13 cellular contexts compared by ENCODE assay signal in the genomic region with DNA sequence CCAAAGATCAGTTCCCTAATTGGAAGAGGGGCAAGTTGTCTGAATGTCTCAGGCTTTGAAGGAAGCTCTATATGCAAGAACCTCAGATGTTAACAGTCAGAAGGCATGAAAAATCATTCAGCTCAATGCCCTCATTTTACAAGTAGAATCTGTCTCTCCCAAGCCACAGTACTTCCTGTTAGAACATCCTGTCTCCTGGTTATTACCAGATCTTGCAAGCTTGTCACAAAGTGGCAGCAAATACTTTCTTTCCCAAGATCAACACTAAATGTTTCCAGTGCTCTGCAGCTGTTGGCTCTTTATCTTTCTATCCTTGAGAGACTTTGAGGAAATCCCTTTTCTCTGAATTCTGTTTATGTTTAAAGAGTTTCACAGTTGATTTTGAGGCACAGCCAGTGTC.
DNase-seq lines count a peak whose midpoint lies in the region; ATAC-seq and TF ChIP-seq lines count a peak whose summit lies in the region.
"Had no signal": no experiment of that assay in that cellular context is flagged by ENCODE, and none has a peak within 500 bp of the region (broad histone marks: within the 10 kb centered on the region; RNA-seq: fewer than 3 reads in every experiment).

No MANE protein-coding gene starts in this region.

- no peak overlapping the region for H3K23ac ChIP-seq in mesenchymal stem cell (ENCODE audit: low read length in 2 of 2)

- peak overlapping the region; percentile 4 to 46 for H3K4ac ChIP-seq in mesenchymal stem cell (ENCODE audit: low read depth in 1 of 2, low read length in 2 of 2)

- H2BK12ac ChIP-seq in mesenchymal stem cell (ENCODE audit: low read length in 2 of 2) = no peak overlapping the region

- H2BK120ac ChIP-seq in mesenchymal stem cell (ENCODE audit: low read depth, low read length) = peak overlapping the region; percentile 64

- no peak for DNase-seq in stimulated activated naive CD8-positive, alpha-beta T cell treated with anti-CD3 and anti-CD28 coated beads, Interleukin-15, amount 100 ng/mL, for 72 hours
- no peak for DNase-seq in stimulated activated naive CD8-positive, alpha-beta T cell treated with anti-CD3 and anti-CD28 coated beads, Interleukin-15, Interleukin-2, amounts not matched to agents 100 U/mL and 50 U/mL, for 24 hours
- DNase-seq in adipocyte (ENCODE audit: low read depth) (peak; percentile 62), mesenchymal stem cell (peak; percentile 89), NCI-H226 (no peak), type B pancreatic cell (ENCODE audit: extremely low spot score, unreplicated experiment) (no peak)
- DNase-seq in activated naive CD4-positive, alpha-beta T cell (lab: John Stamatoyannopoulos, UW) = no peak
- DNase-seq: activated naive CD4-positive, alpha-beta T cell treated with anti-CD3 and anti-CD28 coated beads, Interleukin-2, amount 50 U/mL, for 16 hours; NCI-H524 treated with DMSO at 0.1 percent for 48 hours; stimulated activated CD4-positive, alpha-beta T cell treated with anti-CD3 and anti-CD28 coated beads, Interleukin-4, amount 100 ng/mL, for 4 hours; T1000 had no signal

- no peaks in the 10 kb centered on the region for H3K27me3 ChIP-seq in adipocyte (replicated peaks; ENCODE audit: control insufficient read depth, insufficient read depth, low read length)
- H3K27me3 ChIP-seq in mesenchymal stem cell (ENCODE audit: control insufficient read depth in 1 of 2, insufficient read depth in 1 of 2, low read length in 2 of 2) = no peaks in the 10 kb centered on the region

- H3K9me3 Mint-ChIP-seq in stimulated activated naive CD8-positive, alpha-beta T cell treated with anti-CD3 and anti-CD28 coated beads, Interleukin-15, amount 100 ng/mL, for 72 hours = no peaks in the 10 kb centered on the region
- H3K9me3 Mint-ChIP-seq in type B pancreatic cell = no peaks in the 10 kb centered on the region

- H2BK5ac ChIP-seq in mesenchymal stem cell (ENCODE audit: low read depth, low read length, poor library complexity, severe bottlenecking) = no peak overlapping the region

- no peak overlapping the region for H2AFZ ChIP-seq in mesenchymal stem cell (ENCODE audit: low read depth, low read length)

- H4K91ac ChIP-seq in mesenchymal stem cell (ENCODE audit: low read length) = no peak overlapping the region

- H3K9me3 ChIP-seq in adipocyte (ENCODE audit: control insufficient read depth, low read length) (no peaks in the 10 kb centered on the region), mesenchymal stem cell (ENCODE audit: control insufficient read depth, low read length) (no peaks in the 10 kb centered on the region)

- no peaks in the 10 kb centered on the region for H3K79me1 ChIP-seq in mesenchymal stem cell (replicated peaks; ENCODE audit: low read length, poor library complexity, severe bottlenecking)

- no peaks in the 10 kb centered on the region for H3K27me3 Mint-ChIP-seq in stimulated activated naive CD8-positive, alpha-beta T cell treated with anti-CD3 and anti-CD28 coated beads, Interleukin-15, amount 100 ng/mL, for 72 hours
- H3K27me3 Mint-ChIP-seq in type B pancreatic cell = no peaks in the 10 kb centered on the region

- peaks cover 16% of the 10 kb centered on the region for H3K4me1 Mint-ChIP-seq in stimulated activated naive CD8-positive, alpha-beta T cell treated with anti-CD3 and anti-CD28 coated beads, Interleukin-15, amount 100 ng/mL, for 72 hours
- peaks cover 19% of the 10 kb centered on the region for H3K4me1 Mint-ChIP-seq in type B pancreatic cell (ENCODE audit: unreplicated experiment)
- H3K4me1 Mint-ChIP-seq: CD14-positive monocyte had no signal

- H3K4me2 ChIP-seq in mesenchymal stem cell (ENCODE audit: low read length, poor library complexity, severe bottlenecking) = no peak overlapping the region

- H4K8ac ChIP-seq in mesenchymal stem cell (ENCODE audit: low read length) = no peak overlapping the region

- H3K4me3 ChIP-seq in adipocyte (ENCODE audit: low read length) = no peak overlapping the region
- H3K4me3 ChIP-seq in mesenchymal stem cell (ENCODE audit: insufficient read depth in 1 of 2, low read depth in 1 of 2, low read length in 2 of 2) = no peak overlapping the region

- H3K18ac ChIP-seq in mesenchymal stem cell (ENCODE audit: low read depth in 1 of 2, low read length in 2 of 2) = peak overlapping the region in 1 of 2 experiments; percentile 94

- H3K36me3 Mint-ChIP-seq in type B pancreatic cell = no peaks in the 10 kb centered on the region
- H3K36me3 Mint-ChIP-seq: CD14-positive monocyte had no signal

- H3K4me3 Mint-ChIP-seq in stimulated activated naive CD8-positive, alpha-beta T cell treated with anti-CD3 and anti-CD28 coated beads, Interleukin-15, amount 100 ng/mL, for 72 hours = no peak overlapping the region
- H3K4me3 Mint-ChIP-seq in type B pancreatic cell = no peak overlapping the region
- H3K4me3 Mint-ChIP-seq: CD14-positive monocyte had no signal

- no peaks in the 10 kb centered on the region for H3K36me3 ChIP-seq in adipocyte (ENCODE audit: control insufficient read depth, insufficient read depth, low read length, severe bottlenecking)
- H3K36me3 ChIP-seq in mesenchymal stem cell (ENCODE audit: control insufficient read depth in 1 of 2, insufficient read depth in 2 of 2, low read depth in 1 of 2, low read length in 2 of 2) = no peaks in the 10 kb centered on the region

- no peak overlapping the region for H2BK15ac ChIP-seq in mesenchymal stem cell (ENCODE audit: low read depth, poor library complexity, severe bottlenecking)

- H2AK5ac ChIP-seq in mesenchymal stem cell (ENCODE audit: low read length, severe bottlenecking) = no peak overlapping the region

- H3K27ac Mint-ChIP-seq in stimulated activated naive CD8-positive, alpha-beta T cell treated with anti-CD3 and anti-CD28 coated beads, Interleukin-15, amount 100 ng/mL, for 72 hours = no peak overlapping the region
- H3K27ac Mint-ChIP-seq in type B pancreatic cell = no peak overlapping the region

- ATAC-seq in stimulated activated naive CD8-positive, alpha-beta T cell treated with anti-CD3 and anti-CD28 coated beads, Interleukin-15, amount 100 ng/mL, for 72 hours = peak; percentile 35
- no peak for ATAC-seq in stimulated activated naive CD8-positive, alpha-beta T cell treated with anti-CD3 and anti-CD28 coated beads, Interleukin-15, Interleukin-2, amounts not matched to agents 100 U/mL and 50 U/mL, for 24 hours
- ATAC-seq in HG03045 (IDR thresholded peaks at IDR 0.05; ENCODE audit: unreplicated experiment) = no peak

- H3K9ac ChIP-seq in adipocyte (ENCODE audit: low read length) (no peak overlapping the region), mesenchymal stem cell (ENCODE audit: low read length) (no peak overlapping the region)

- no peak overlapping the region for H3K14ac ChIP-seq in mesenchymal stem cell (ENCODE audit: low read length in 2 of 2)

- no peak for TF ChIP-seq CTCF in type B pancreatic cell (conservative IDR thresholded peaks at IDR 0.05)

- no peak overlapping the region for H3K27ac ChIP-seq in mesenchymal stem cell (ENCODE audit: low read length, poor library complexity, severe bottlenecking)

- H3K4me1 ChIP-seq in adipocyte (ENCODE audit: control insufficient read depth, insufficient read depth, low read length) = peaks cover 38% of the 10 kb centered on the region
- H3K4me1 ChIP-seq in mesenchymal stem cell (ENCODE audit: control insufficient read depth, insufficient read depth, low read depth, low read length) = no peaks in the 10 kb centered on the region

Comparison
In these comparisons a context has a peak if more than half of its experiments do, and no peak if none do; other contexts are left out.
1. DNase-seq: peak in adipocyte (single experiment) and mesenchymal stem cell (single experiment); none in stimulated activated naive CD8-positive, alpha-beta T cell treated with anti-CD3 and anti-CD28 coated beads, Interleukin-15, amount 100 ng/mL, for 72 hours (0 of 2), stimulated activated naive CD8-positive, alpha-beta T cell treated with anti-CD3 and anti-CD28 coated beads, Interleukin-15, Interleukin-2, amounts not matched to agents 100 U/mL and 50 U/mL, for 24 hours (single experiment), NCI-H226 (single experiment), type B pancreatic cell (single experiment) and activated naive CD4-positive, alpha-beta T cell (0 of 4).